ENCODE assay signal across 12 cellular contexts in the genomic region with DNA sequence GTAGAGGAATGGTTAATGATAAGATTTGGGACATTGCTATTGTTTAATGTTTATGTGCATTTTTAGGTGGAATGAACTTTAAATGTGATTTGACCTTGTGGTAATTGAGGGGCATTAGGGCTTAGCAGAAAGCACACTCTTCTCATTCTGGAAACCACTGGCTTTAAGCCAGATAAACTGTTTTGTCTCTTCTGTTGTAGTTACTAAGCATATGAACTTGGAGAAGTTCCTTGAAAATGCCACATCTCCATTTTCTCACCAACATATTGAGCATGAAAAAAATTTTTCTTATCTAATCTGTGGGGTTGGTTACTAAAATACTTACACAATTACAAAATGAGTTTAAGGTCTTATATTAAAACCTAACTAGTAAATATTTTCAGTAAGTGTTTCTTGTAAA.
"Had no signal": no experiment of that assay in that cellular context is flagged by ENCODE, and none has a peak within 500 bp of the region (broad histone marks: within the 10 kb centered on the region; RNA-seq: fewer than 3 reads in every experiment).

No MANE protein-coding gene starts in this region.

- ATAC-seq: activated naive CD4-positive, alpha-beta T cell treated with anti-CD3 and anti-CD28 coated beads, Interleukin-2, amount 50 U/mL, for 72 hours; gastrocnemius medialis; stimulated activated memory B cell treated with anti-CD40 and anti-IgM and Interleukin-4, amounts not matched to agents 10 μg/mL and 1 μg/mL and 100 μg/mL, for 72 hours had no signal

- DNase-seq: activated CD4-positive, alpha-beta T cell treated with anti-CD3 and anti-CD28 coated beads, Interleukin-2, amount 10 ng/mL, durations not matched to agents 7 days and 5 days; activated CD4-positive, CD25-positive, alpha-beta regulatory T cell; activated T-cell treated with anti-CD3 and anti-CD28 coated beads, Interleukin-2, amount 50 U/mL, for 1 hour; amygdala; esophagus squamous epithelium; gastrocnemius medialis; kidney; T-helper 2 cell had no signal

- H3K4me1 ChIP-seq: gastrocnemius medialis, neural progenitor cell, tibial nerve had no signal

- H3K4me3 ChIP-seq: esophagus squamous epithelium, gastrocnemius medialis, neural progenitor cell, tibial nerve had no signal

- H3K36me3 ChIP-seq: esophagus squamous epithelium, gastrocnemius medialis, neural progenitor cell, tibial nerve had no signal

- H3K27me3 ChIP-seq: esophagus squamous epithelium, gastrocnemius medialis, neural progenitor cell, tibial nerve had no signal

- H3K9me3 ChIP-seq: esophagus squamous epithelium, gastrocnemius medialis, tibial nerve had no signal
